9 cellular contexts compared by ENCODE assay signal in the genomic region with DNA sequence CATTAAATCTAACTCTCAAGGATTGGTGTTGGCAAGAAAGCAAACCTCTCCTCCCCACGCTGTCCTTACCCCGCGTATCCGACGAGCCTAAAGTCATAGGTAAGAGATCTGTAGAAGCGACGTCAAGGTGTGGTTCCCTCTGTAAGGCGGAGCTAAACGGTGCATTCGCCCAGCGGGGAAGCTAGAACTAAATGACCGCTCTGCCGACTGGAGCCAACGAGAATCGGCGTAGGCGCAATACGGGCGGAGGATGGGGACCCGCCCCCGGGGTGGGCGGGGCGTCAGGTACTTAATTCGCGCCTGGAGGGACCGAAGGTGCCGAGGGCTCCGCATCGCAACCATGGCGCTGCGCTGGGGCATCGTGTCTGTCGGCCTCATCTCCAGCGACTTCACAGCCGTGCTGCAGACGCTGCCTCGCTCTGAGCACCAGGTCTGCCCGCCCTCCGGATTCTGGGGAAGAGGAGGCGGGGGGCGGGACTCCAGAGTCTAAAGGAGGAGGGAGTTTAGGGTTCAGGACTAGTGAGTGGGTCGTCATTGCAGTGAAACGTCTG. TPM values are rescaled to one million over a fixed set of nuclear protein-coding genes. Genes with fewer than 3 reads are reported as not detected.
A peak's percentile ranks its signal among the peaks of the same experiment; 100 is the strongest.
DNase-seq lines count a peak whose midpoint lies in the region; ATAC-seq and TF ChIP-seq lines count a peak whose summit lies in the region.
"Had no signal": no experiment of that assay in that cellular context is flagged by ENCODE, and none has a peak within 500 bp of the region (broad histone marks: within the 10 kb centered on the region; RNA-seq: fewer than 3 reads in every experiment).

A gene (plus strand): TSS at position 318 of the 551 bp plus-strand sequence. CDS start 23 bp downstream, at position 341.

- peak within 1 kb of the TSS; percentile 84 for H3K4me3 Mint-ChIP-seq in Calu3 (ENCODE audit: low read depth, unreplicated experiment)
- H3K4me3 Mint-ChIP-seq in activated CD8-positive, alpha-beta T cell treated with anti-CD3 and anti-CD28 coated beads for 36 hours = peak within 1 kb of the TSS; percentile 77

- CTCF ChIA-PET in Calu3 (lab: Charles Lee) = interaction anchor here (0.6 to 1.7 kb wide), 7 partner anchors 8 to 138 kb away, joined by 3 to 6 read pairs (median 4); no protein-coding TSS in a partner anchor
- CTCF ChIA-PET in activated CD8-positive, alpha-beta T cell treated with anti-CD3 and anti-CD28 coated beads for 36 hours (lab: Charles Lee) = interaction anchor here (0.8 to 2.5 kb wide), 4 partner anchors 19 to 91 kb away, joined by 3 to 16 read pairs (median 5); a partner anchor contains a TSS

- H3K4me1 Mint-ChIP-seq in Calu3 (ENCODE audit: low read depth, unreplicated experiment) = peaks cover 10% of the 10 kb centered on the region
- peaks cover 14% of the 10 kb centered on the region for H3K4me1 Mint-ChIP-seq in activated CD8-positive, alpha-beta T cell treated with anti-CD3 and anti-CD28 coated beads for 36 hours (ENCODE audit: low read depth)

- no peaks in the 10 kb centered on the region for H3K27me3 Mint-ChIP-seq in Calu3 (ENCODE audit: unreplicated experiment)
- peaks cover 3% of the 10 kb centered on the region for H3K27me3 Mint-ChIP-seq in activated CD8-positive, alpha-beta T cell treated with anti-CD3 and anti-CD28 coated beads for 36 hours

- intact Hi-C loops in Calu3 (cut with micrococcal nuclease; ENCODE audit: unreplicated experiment) = no loop called here
- intact Hi-C loops in activated CD8-positive, alpha-beta T cell treated with anti-CD3 and anti-CD28 coated beads for 36 hours (cut with micrococcal nuclease) = no loop called here

- H3K36me3 Mint-ChIP-seq in Calu3 (ENCODE audit: insufficient read depth, unreplicated experiment) = peaks cover 19% of the 10 kb centered on the region
- no peaks in the 10 kb centered on the region for H3K36me3 Mint-ChIP-seq in activated CD8-positive, alpha-beta T cell treated with anti-CD3 and anti-CD28 coated beads for 36 hours (ENCODE audit: low read depth)

- POLR2A ChIA-PET in activated CD8-positive, alpha-beta T cell treated with anti-CD3 and anti-CD28 coated beads for 36 hours (lab: Charles Lee) = interaction anchor here (1.2 kb wide), 1 partner anchor 13 kb away, joined by 3 read pairs; no protein-coding TSS in a partner anchor

- DNase-seq in Calu3 = peak; percentile 94
- DNase-seq in NCI-H69 (lab: John Stamatoyannopoulos, UW) = peak; percentile 99
- DNase-seq in activated CD8-positive, alpha-beta T cell treated with anti-CD3 and anti-CD28 coated beads for 36 hours = peak; percentile 89
- DNase-seq in effector CD4-positive, alpha-beta T cell = peak; percentile 85
- DNase-seq in medulla oblongata (ENCODE audit: extremely low spot score) = peak; percentile 60
- DNase-seq in stimulated activated CD4-positive, alpha-beta T cell treated with anti-CD3 and anti-CD28 coated beads, TNF-alpha, amount 100 ng/mL, for 4 hours (ENCODE audit: low read depth in 3 of 3) = peak; percentile 50 to 72 (median 66)

- no peaks in the 10 kb centered on the region for H3K9me3 Mint-ChIP-seq in Calu3 (ENCODE audit: low read depth, unreplicated experiment)
- H3K9me3 Mint-ChIP-seq in activated CD8-positive, alpha-beta T cell treated with anti-CD3 and anti-CD28 coated beads for 36 hours = no peaks in the 10 kb centered on the region

- no peak for TF ChIP-seq CTCF in Calu3 (IDR thresholded peaks at IDR 0.05; ENCODE audit: unreplicated experiment)
- no peak for TF ChIP-seq CTCF in activated CD8-positive, alpha-beta T cell treated with anti-CD3 and anti-CD28 coated beads for 36 hours (IDR thresholded peaks at IDR 0.05)

- no TSS peak for BruUV-seq in Calu3 (replicated peaks; lab: Mats Ljungman, UMichigan)

- ATAC-seq in HG03045 (IDR thresholded peaks at IDR 0.05; ENCODE audit: unreplicated experiment) (peak; percentile 68), HG03159 (IDR thresholded peaks at IDR 0.05; ENCODE audit: unreplicated experiment) (no peak)
- ATAC-seq in activated CD8-positive, alpha-beta T cell treated with anti-CD3 and anti-CD28 coated beads for 36 hours = peak; percentile 91

- peak within 1 kb of the TSS; percentile 39 for H3K27ac Mint-ChIP-seq in Calu3 (ENCODE audit: unreplicated experiment)
- H3K27ac Mint-ChIP-seq in activated CD8-positive, alpha-beta T cell treated with anti-CD3 and anti-CD28 coated beads for 36 hours = peak within 1 kb of the TSS; percentile 46

RNA-seq across cellular contexts. Expression of the gene that starts here (rescaled TPM):
- 2.1 and 5.3 TPM in 2 replicates for total RNA-seq in Calu3 (2022)
- 1 to 10 TPM; 1.4 to 2.8 TPM for total RNA-seq in activated CD8-positive, alpha-beta T cell treated with anti-CD3 and anti-CD28 coated beads for 36 hours
- total RNA-seq: T-helper 1 cell treated with Interleukin-12 subunit alpha and Interleukin-12 subunit beta and Interleukin-4 antibody, amounts not matched to agents 30 ng/mL and 1 ng/mL, for 36 hours had no signal
